In the genomic region with DNA sequence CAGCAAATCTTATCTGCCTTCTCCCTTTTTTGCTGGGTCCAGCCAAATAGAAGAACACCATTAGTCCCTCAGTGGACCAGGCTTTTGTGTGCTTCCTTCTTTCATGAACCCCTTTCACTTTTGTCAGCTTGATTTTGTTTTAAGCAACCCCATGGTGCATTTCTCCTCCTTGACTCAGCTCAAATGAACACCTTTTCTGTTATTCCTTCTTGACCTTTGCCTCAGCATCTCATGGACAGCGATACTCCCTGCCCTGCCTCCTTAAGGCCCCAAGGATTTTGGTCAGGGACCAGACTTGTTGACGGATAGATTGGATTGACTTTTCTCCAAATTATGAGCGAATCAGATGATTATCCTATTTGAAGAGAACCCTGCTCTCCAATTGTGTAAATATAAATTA, we compare ENCODE assay signal across 26 cellular contexts.
"Had no signal": no experiment of that assay in that cellular context is flagged by ENCODE, and none has a peak within 500 bp of the region (broad histone marks: within the 10 kb centered on the region; RNA-seq: fewer than 3 reads in every experiment).

No MANE protein-coding gene starts in this region.

- H3K36me3 ChIP-seq: ascending aorta, Peyer's patch, SJSA1 had no signal

- H3K27ac Mint-ChIP-seq: activated B cell treated with CpG ODN at 0.5 μM for 24 hours; activated CD4-positive, alpha-beta T cell treated with anti-CD3 and anti-CD28 coated beads, Interleukin-2, amount 10 ng/mL, durations not matched to agents 24 days and 14 days; activated CD8-positive, alpha-beta memory T cell treated with anti-CD3 and anti-CD28 coated beads, Interleukin-2, amount 10 ng/mL, durations not matched to agents 7 days and 5 days; activated naive CD4-positive, alpha-beta T cell treated with anti-CD3 and anti-CD28 coated beads, Interleukin-2, amount 50 U/mL, for 72 hours; activated naive CD8-positive, alpha-beta T cell treated with anti-CD3 and anti-CD28 coated beads, Interleukin-2, amount 50 U/mL, for 24 hours; activated T-cell treated with anti-CD3 and anti-CD28 coated beads, Interleukin-2, amount 50 U/mL, for 24 hours; T-helper 1 cell treated with Interleukin-12 subunit alpha and Interleukin-12 subunit beta and Interleukin-4 antibody, amounts not matched to agents 30 μg/mL and 1 μg/mL, for 36 hours had no signal

- H3K36me3 Mint-ChIP-seq: activated CD8-positive, alpha-beta memory T cell treated with anti-CD3 and anti-CD28 coated beads, Interleukin-2, amount 10 ng/mL, durations not matched to agents 7 days and 5 days; activated naive CD4-positive, alpha-beta T cell treated with anti-CD3 and anti-CD28 coated beads, Interleukin-2, amount 50 U/mL, for 72 hours; brain had no signal

- H3K4me1 ChIP-seq: Peyer's patch had no signal

- H3K4me3 Mint-ChIP-seq: activated B cell treated with CpG ODN at 0.5 μM for 24 hours; activated CD4-positive, alpha-beta T cell treated with anti-CD3 and anti-CD28 coated beads, Interleukin-2, amount 10 ng/mL, durations not matched to agents 24 days and 14 days; activated CD8-positive, alpha-beta memory T cell treated with anti-CD3 and anti-CD28 coated beads, Interleukin-2, amount 10 ng/mL, durations not matched to agents 7 days and 5 days; activated naive CD8-positive, alpha-beta T cell treated with anti-CD3 and anti-CD28 coated beads, Interleukin-2, amount 50 U/mL, for 24 hours; activated T-cell treated with anti-CD3 and anti-CD28 coated beads, Interleukin-2, amount 50 U/mL, for 24 hours; brain; T-helper 1 cell treated with Interleukin-12 subunit alpha and Interleukin-12 subunit beta and Interleukin-4 antibody, amounts not matched to agents 30 μg/mL and 1 μg/mL, for 36 hours had no signal

- H3K27me3 Mint-ChIP-seq: activated CD4-positive, alpha-beta T cell treated with anti-CD3 and anti-CD28 coated beads, Interleukin-2, amount 10 ng/mL, durations not matched to agents 24 days and 14 days; activated CD8-positive, alpha-beta memory T cell treated with anti-CD3 and anti-CD28 coated beads, Interleukin-2, amount 10 ng/mL, durations not matched to agents 7 days and 5 days; brain had no signal

- H3K9me3 ChIP-seq: ascending aorta, Peyer's patch, SJSA1 had no signal

- H3K4me3 ChIP-seq: ascending aorta, Peyer's patch, SJSA1 had no signal

- DNase-seq: activated B cell treated with CpG ODN at 0.5 μM for 24 hours; activated CD4-positive, alpha-beta T cell treated with anti-CD3 and anti-CD28 coated beads for 1 hour; activated CD4-positive, alpha-beta T cell treated with anti-CD3 and anti-CD28 coated beads, Interleukin-2, amount 10 ng/mL, durations not matched to agents 24 days and 14 days; activated CD4-positive, alpha-beta T cell treated with anti-CD3 and anti-CD28 coated beads, Interleukin-2, amount 50 U/mL, for 48 hours; activated CD8-positive, alpha-beta memory T cell treated with anti-CD3 and anti-CD28 coated beads, Interleukin-2, amount 10 ng/mL, durations not matched to agents 7 days and 5 days; activated effector memory CD4-positive, alpha-beta T cell treated with anti-CD3 and anti-CD28 coated beads, Interleukin-2, amount 50 U/mL, for 16 hours; activated naive CD4-positive, alpha-beta T cell treated with Interleukin-2 at 50 U/mL for 16 hours; activated naive CD8-positive, alpha-beta T cell treated with anti-CD3 and anti-CD28 coated beads, Interleukin-2, amount 50 U/mL, for 24 hours; activated T-cell treated with anti-CD3 and anti-CD28 coated beads, Interleukin-2, amount 50 U/mL, for 24 hours; amniotic stem cell; NCI-H1048; NCI-H146; NCI-H187 treated with DMSO at 0.1 percent for 48 hours; NCI-H2081 treated with DMSO at 0.1 percent for 48 hours; NCI-H446; NCI-H524; Peyer's patch; Right ventricle myocardium superior; T-helper 9 cell had no signal

- ATAC-seq: activated CD8-positive, alpha-beta memory T cell treated with anti-CD3 and anti-CD28 coated beads, Interleukin-2, amount 10 ng/mL, durations not matched to agents 7 days and 5 days; activated naive CD4-positive, alpha-beta T cell treated with anti-CD3 and anti-CD28 coated beads, Interleukin-2, amount 50 U/mL, for 72 hours; activated naive CD8-positive, alpha-beta T cell treated with anti-CD3 and anti-CD28 coated beads, Interleukin-2, amount 50 U/mL, for 24 hours; SK-N-SH treated with all-trans-retinoic acid at 6 μM for 48 hours had no signal

- H3K27me3 ChIP-seq: ascending aorta, Peyer's patch, SJSA1 had no signal

- H3K9me3 Mint-ChIP-seq: activated B cell treated with CpG ODN at 0.5 μM for 24 hours; activated CD4-positive, alpha-beta T cell treated with anti-CD3 and anti-CD28 coated beads, Interleukin-2, amount 10 ng/mL, durations not matched to agents 24 days and 14 days; activated naive CD4-positive, alpha-beta T cell treated with anti-CD3 and anti-CD28 coated beads, Interleukin-2, amount 50 U/mL, for 72 hours; activated naive CD8-positive, alpha-beta T cell treated with anti-CD3 and anti-CD28 coated beads, Interleukin-2, amount 50 U/mL, for 24 hours; activated T-cell treated with anti-CD3 and anti-CD28 coated beads, Interleukin-2, amount 50 U/mL, for 24 hours; T-helper 1 cell treated with Interleukin-12 subunit alpha and Interleukin-12 subunit beta and Interleukin-4 antibody, amounts not matched to agents 30 μg/mL and 1 μg/mL, for 36 hours had no signal

- H3K27ac ChIP-seq: ascending aorta, Peyer's patch, RWPE1 had no signal

- H3K4me1 Mint-ChIP-seq: activated B cell treated with CpG ODN at 0.5 μM for 24 hours; activated CD4-positive, alpha-beta T cell treated with anti-CD3 and anti-CD28 coated beads, Interleukin-2, amount 10 ng/mL, durations not matched to agents 24 days and 14 days; activated CD8-positive, alpha-beta memory T cell treated with anti-CD3 and anti-CD28 coated beads, Interleukin-2, amount 10 ng/mL, durations not matched to agents 7 days and 5 days; activated naive CD8-positive, alpha-beta T cell treated with anti-CD3 and anti-CD28 coated beads, Interleukin-2, amount 50 U/mL, for 24 hours had no signal
